ENCODE assay signal across 8 cellular contexts in the genomic region with DNA sequence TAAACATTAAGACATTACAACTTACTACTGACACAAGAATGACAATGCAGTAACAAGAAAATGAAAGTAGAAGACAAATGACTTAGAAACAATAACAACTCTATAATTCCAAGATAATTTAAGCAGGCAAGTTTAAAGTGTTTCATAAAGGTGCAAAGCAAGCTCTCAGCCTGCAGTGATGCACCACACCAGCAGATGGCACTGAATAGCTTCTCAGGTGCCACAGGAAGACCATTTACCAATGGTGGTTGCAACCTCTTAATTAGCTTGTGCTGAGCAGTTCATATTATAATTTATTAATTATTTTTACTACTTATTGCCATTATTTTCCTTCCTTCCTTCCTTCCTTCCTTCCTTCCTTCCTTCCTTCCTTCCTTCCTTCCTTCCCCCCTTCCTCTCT.
DNase-seq lines count a peak whose midpoint lies in the region; ATAC-seq and TF ChIP-seq lines count a peak whose summit lies in the region.

No MANE protein-coding gene starts in this region.

- peak; percentile 70 for DNase-seq in DMS 273 (lab: John Stamatoyannopoulos, UW; ENCODE audit: unreplicated experiment)
- DNase-seq in DMS 273 treated with DMSO at 0.1 percent for 48 hours (lab: John Stamatoyannopoulos, UW) = no peak
- DNase-seq in HFFc6 = no peak
- DNase-seq in NCI-H446 treated with DMSO at 0.1 percent for 48 hours (lab: John Stamatoyannopoulos, UW) = peak; percentile 27
- DNase-seq in activated naive CD8-positive, alpha-beta T cell treated with anti-CD3 and anti-CD28 coated beads for 36 hours = peak; percentile 18
- DNase-seq in immature natural killer cell = peak in 2 of 3 donors; percentile 4 to 32
- DNase-seq in stimulated activated CD4-positive, alpha-beta T cell treated with anti-CD3 and anti-CD28 coated beads, Interleukin-4, amount 100 ng/mL, for 48 hours (ENCODE audit: low read depth in 2 of 2) = peak; percentile 13 to 19

- no peaks in the 10 kb centered on the region for H3K9me3 Mint-ChIP-seq in HFFc6
- H3K9me3 Mint-ChIP-seq in activated naive CD8-positive, alpha-beta T cell treated with anti-CD3 and anti-CD28 coated beads for 36 hours = peaks cover 10% of the 10 kb centered on the region
- peaks cover 0 to 5% (median 0%) of the 10 kb centered on the region in 6 donors for H3K9me3 Mint-ChIP-seq in immature natural killer cell

- TF ChIP-seq CTCF in HFFc6 (IDR thresholded peaks at IDR 0.05) = peak; percentile 63; the same call in 1 of the 2 replicates

- no peaks in the 10 kb centered on the region for H3K36me3 Mint-ChIP-seq in HFFc6 (ENCODE audit: low read depth)
- H3K36me3 Mint-ChIP-seq in activated naive CD8-positive, alpha-beta T cell treated with anti-CD3 and anti-CD28 coated beads for 36 hours = no peaks in the 10 kb centered on the region
- H3K36me3 Mint-ChIP-seq in immature natural killer cell = no peaks in the 10 kb centered on the region

- no peaks in the 10 kb centered on the region; the same call in 1 of the 2 replicates for H3K27me3 Mint-ChIP-seq in HFFc6 (ENCODE audit: insufficient read depth)
- peaks cover 6% of the 10 kb centered on the region for H3K27me3 Mint-ChIP-seq in activated naive CD8-positive, alpha-beta T cell treated with anti-CD3 and anti-CD28 coated beads for 36 hours
- peaks cover 0 to 6% (median 0%) of the 10 kb centered on the region in 3 donors for H3K27me3 Mint-ChIP-seq in immature natural killer cell (ENCODE audit: low read depth in 3 of 3)

- ATAC-seq in HG03108 (IDR thresholded peaks at IDR 0.05; ENCODE audit: unreplicated experiment) = no peak

- H3K4me3 Mint-ChIP-seq in HFFc6 = no peak overlapping the region
- H3K4me3 Mint-ChIP-seq in activated naive CD8-positive, alpha-beta T cell treated with anti-CD3 and anti-CD28 coated beads for 36 hours = no peak overlapping the region
- no peak overlapping the region for H3K4me3 Mint-ChIP-seq in immature natural killer cell

- H3K4me1 Mint-ChIP-seq in HFFc6 (ENCODE audit: low read depth) (no peaks in the 10 kb centered on the region), immature natural killer cell (no peaks in the 10 kb centered on the region)
- H3K4me1 Mint-ChIP-seq in activated naive CD8-positive, alpha-beta T cell treated with anti-CD3 and anti-CD28 coated beads for 36 hours = no peaks in the 10 kb centered on the region

- H3K27ac Mint-ChIP-seq in HFFc6 (no peak overlapping the region), immature natural killer cell (no peak overlapping the region)
- no peak overlapping the region for H3K27ac Mint-ChIP-seq in activated naive CD8-positive, alpha-beta T cell treated with anti-CD3 and anti-CD28 coated beads for 36 hours

Comparison
In these comparisons a context has a peak if more than half of its experiments do, and no peak if none do; other contexts are left out.
1. DNase-seq: peak in DMS 273 (single experiment), NCI-H446 treated with DMSO at 0.1 percent for 48 hours (single experiment), activated naive CD8-positive, alpha-beta T cell treated with anti-CD3 and anti-CD28 coated beads for 36 hours (single experiment), immature natural killer cell (2 of 3) and stimulated activated CD4-positive, alpha-beta T cell treated with anti-CD3 and anti-CD28 coated beads, Interleukin-4, amount 100 ng/mL, for 48 hours (2 of 2); none in DMS 273 treated with DMSO at 0.1 percent for 48 hours (single experiment) and HFFc6 (single experiment).